In genomic region chr5:76083555-76084495, GRCh38 we compare ENCODE assay signal across 9 cellular contexts. TPM values are rescaled to one million over a fixed set of nuclear protein-coding genes. Genes with fewer than 3 reads are reported as not detected.
DNase-seq lines count a peak whose midpoint lies in the region; ATAC-seq and TF ChIP-seq lines count a peak whose summit lies in the region.
"Had no signal": no experiment of that assay in that cellular context is flagged by ENCODE, and none has a peak within 500 bp of the region (broad histone marks: within the 10 kb centered on the region; RNA-seq: fewer than 3 reads in every experiment).

No MANE protein-coding gene starts in this region.

- H3K36me3 ChIP-seq in iPS-15b (ENCODE audit: control insufficient read depth, insufficient read depth, low read length) = no peaks in the 10 kb centered on the region
- H3K36me3 ChIP-seq in suprapubic skin = no peaks in the 10 kb centered on the region
- H3K36me3 ChIP-seq in gastrocnemius medialis = no peaks in the 10 kb centered on the region

- intact Hi-C loops in gastrocnemius medialis (cut with DNase I; ENCODE audit: low total_unique reads) = no loop called here

- POLR2A ChIA-PET in WTC11 (lab: Charles Lee) = no interaction called here

- H3K27me3 Mint-ChIP-seq in activated T-cell treated with anti-CD3 and anti-CD28 coated beads, Interleukin-2, amount 50 U/mL, for 4 hours (ENCODE audit: low read depth) = peaks cover 68% of the 10 kb centered on the region
- peaks cover 84% of the 10 kb centered on the region for H3K27me3 Mint-ChIP-seq in WTC11 (ENCODE audit: low read depth)

- H3K9me3 Mint-ChIP-seq in activated T-cell treated with anti-CD3 and anti-CD28 coated beads, Interleukin-2, amount 50 U/mL, for 4 hours = no peaks in the 10 kb centered on the region
- H3K9me3 Mint-ChIP-seq in WTC11 = no peaks in the 10 kb centered on the region

- no peak for DNase-seq in activated T-cell treated with anti-CD3 and anti-CD28 coated beads, Interleukin-2, amount 50 U/mL, for 4 hours
- DNase-seq in activated T-cell treated with anti-CD3 and anti-CD28 coated beads for 4 hours = no peak
- peak; percentile 54 for DNase-seq in WTC11 (ENCODE audit: low spot score)
- DNase-seq in suprapubic skin (ENCODE audit: low spot score in 2 of 2) = no peak
- DNase-seq in gastrocnemius medialis = no peak
- no peak for DNase-seq in OCI-M2 (lab: John Stamatoyannopoulos, UW; ENCODE audit: unreplicated experiment)

- peak overlapping the region; percentile 77 for H3K4me3 ChIP-seq in iPS-15b (ENCODE audit: low read depth, low read length)
- H3K4me3 ChIP-seq in suprapubic skin = peak overlapping the region; percentile 42
- H3K4me3 ChIP-seq in gastrocnemius medialis = peak overlapping the region in 1 of 4 donors; percentile 23

- peaks cover 6% of the 10 kb centered on the region for H3K4me1 ChIP-seq in iPS-15b (ENCODE audit: control insufficient read depth, insufficient read depth, low read length)
- peaks cover 31% of the 10 kb centered on the region for H3K4me1 ChIP-seq in suprapubic skin
- H3K4me1 ChIP-seq in gastrocnemius medialis = no peaks in the 10 kb centered on the region

- peak; percentile 16 to 28 for ATAC-seq in activated T-cell treated with anti-CD3 and anti-CD28 coated beads, Interleukin-2, amount 50 U/mL, for 4 hours
- peak; percentile 55 for ATAC-seq in WTC11
- no peak for ATAC-seq in GM18861 (IDR thresholded peaks at IDR 0.05; ENCODE audit: unreplicated experiment)
- ATAC-seq in gastrocnemius medialis = no peak

- in situ Hi-C loops in gastrocnemius medialis (cut with MboI; ENCODE audit: low sequenced_read_pairs in 4 of 4) = no loop called here

- 2% methylated on average over 41 of the region's 50 CpGs for WGBS in suprapubic skin

- no peak for TF ChIP-seq EP300 in suprapubic skin (IDR thresholded peaks at IDR 0.05)

- no peak overlapping the region for H3K27ac ChIP-seq in suprapubic skin
- H3K27ac ChIP-seq in gastrocnemius medialis = no peak overlapping the region

- H3K9me3 ChIP-seq in iPS-15b (ENCODE audit: control insufficient read depth, insufficient read depth, low read length) = no peaks in the 10 kb centered on the region
- no peaks in the 10 kb centered on the region for H3K9me3 ChIP-seq in suprapubic skin
- H3K9me3 ChIP-seq in gastrocnemius medialis = no peaks in the 10 kb centered on the region

- H3K4me1 Mint-ChIP-seq in activated T-cell treated with anti-CD3 and anti-CD28 coated beads, Interleukin-2, amount 50 U/mL, for 4 hours (ENCODE audit: low read depth) = peaks cover 32% of the 10 kb centered on the region
- peaks cover 25% of the 10 kb centered on the region for H3K4me1 Mint-ChIP-seq in WTC11

- H3K27me3 ChIP-seq in iPS-15b (ENCODE audit: control insufficient read depth, insufficient read depth, low read length) (peaks cover 87% of the 10 kb centered on the region), suprapubic skin (peaks cover 73% of the 10 kb centered on the region), gastrocnemius medialis (peaks cover 24 to 53% (median 35%) of the 10 kb centered on the region in 3 donors)

- H3K9ac ChIP-seq in iPS-15b (ENCODE audit: low read depth, low read length) = peak overlapping the region; percentile 37

- CTCF ChIA-PET in WTC11 (lab: Charles Lee) = interaction anchor here (0.6 to 2.7 kb wide), 10 partner anchors 9 to 416 kb away, joined by 3 to 21 read pairs (median 6); no protein-coding TSS in a partner anchor

- TF ChIP-seq CTCF in WTC11 (IDR thresholded peaks at IDR 0.05) (no peak), suprapubic skin (IDR thresholded peaks at IDR 0.05) (no peak), gastrocnemius medialis (IDR thresholded peaks at IDR 0.05 in 4 of 5, conservative IDR thresholded peaks at IDR 0.05 in 1 of 5) (no peak)

- H3K27ac Mint-ChIP-seq in WTC11 = no peak overlapping the region

- peak overlapping the region; percentile 72 for H3K4me3 Mint-ChIP-seq in activated T-cell treated with anti-CD3 and anti-CD28 coated beads, Interleukin-2, amount 50 U/mL, for 4 hours
- peak overlapping the region; percentile 87 for H3K4me3 Mint-ChIP-seq in WTC11

- H3K36me3 Mint-ChIP-seq in activated T-cell treated with anti-CD3 and anti-CD28 coated beads, Interleukin-2, amount 50 U/mL, for 4 hours (ENCODE audit: insufficient read depth) = no peaks in the 10 kb centered on the region
- no peaks in the 10 kb centered on the region for H3K36me3 Mint-ChIP-seq in WTC11

- TF ChIP-seq POLR2A in suprapubic skin (IDR thresholded peaks at IDR 0.05) (no peak), gastrocnemius medialis (IDR thresholded peaks at IDR 0.05) (no peak)

TF ChIP-seq in WTC11, 78 proteins besides CTCF, POLR2A, EP300 and RAD21:
- TF ChIP-seq ZNF317 (CRISPR knock-in tag; IDR thresholded peaks at IDR 0.05; ENCODE audit: borderline replicate concordance, low read depth) = no peak
- no peak for TF ChIP-seq FOXP1 (CRISPR knock-in tag; IDR thresholded peaks at IDR 0.05; ENCODE audit: borderline replicate concordance)
- TF ChIP-seq ZNF281 (CRISPR knock-in tag; IDR thresholded peaks at IDR 0.05) = no peak
- TF ChIP-seq ZNF532 (CRISPR knock-in tag; IDR thresholded peaks at IDR 0.05; ENCODE audit: borderline replicate concordance) = no peak
- TF ChIP-seq MAX (CRISPR knock-in tag; IDR thresholded peaks at IDR 0.05) = 0 out of 2 replicates have a peak, but pooled peaks have one; percentile 25
- TF ChIP-seq SMAD4 (CRISPR knock-in tag; IDR thresholded peaks at IDR 0.05) = no peak
- TF ChIP-seq TEAD1 (CRISPR knock-in tag; IDR thresholded peaks at IDR 0.05) = no peak

RNA-seq across cellular contexts. Expression of gene SV2C, which starts 0.6 kb away (rescaled TPM):
- total RNA-seq in activated T-cell treated with anti-CD3 and anti-CD28 coated beads, Interleukin-2, amount 50 U/mL, for 4 hours = not detected
- total RNA-seq in WTC11 (2021) (0.05 to 0.09 TPM (median 0.07 TPM) in 3 replicates), suprapubic skin (under 1 TPM in 3 of 4 donors, not detected in 1; 0.16 to 0.30 (median 0.23) TPM), gastrocnemius medialis (not detected)
- total RNA-seq: LHCN-M2 had no signal

Comparison
In these comparisons a context has a peak if more than half of its experiments do, and no peak if none do; other contexts are left out.
1. ATAC-seq: peak in activated T-cell treated with anti-CD3 and anti-CD28 coated beads, Interleukin-2, amount 50 U/mL, for 4 hours (2 of 2) and WTC11 (single experiment); none in GM18861 (single experiment) and gastrocnemius medialis (0 of 2).